In genomic region chr12:64679487-64679983, GRCh38 we compare ENCODE assay signal across 8 cellular contexts.
A peak's percentile ranks its signal among the peaks of the same experiment; 100 is the strongest.
DNase-seq lines count a peak whose midpoint lies in the region; ATAC-seq and TF ChIP-seq lines count a peak whose summit lies in the region.

No MANE protein-coding gene starts in this region.

- BruUV-seq in A673 (replicated peaks; lab: Mats Ljungman, UMichigan) = no TSS peak

- no peak for TF ChIP-seq EP300 in esophagus muscularis mucosa (IDR thresholded peaks at IDR 0.05)
- TF ChIP-seq EP300 in ovary (IDR thresholded peaks at IDR 0.05) = no peak

- WGBS in esophagus muscularis mucosa = 30% methylated on average over 8 of the region's 8 CpGs
- 39 to 55% (median 49%) methylated on average over 8 of the region's 8 CpGs for WGBS in ovary, 3 donors

- H3K27me3 ChIP-seq in A673 (replicated peaks; ENCODE audit: insufficient read depth, low read depth, low read length, poor library complexity) (no peaks in the 10 kb centered on the region), esophagus muscularis mucosa (no peaks in the 10 kb centered on the region), ovary (no peaks in the 10 kb centered on the region)

- peak overlapping the region; percentile 84 for H3K27ac ChIP-seq in A673 (ENCODE audit: low read depth, low read length, poor library complexity, severe bottlenecking)
- peak overlapping the region; percentile 82 to 85 (median 83) for H3K27ac ChIP-seq in esophagus muscularis mucosa (replicated peaks in 1 of 4)
- peak overlapping the region; percentile 36 to 76 for H3K27ac ChIP-seq in ovary

- TF ChIP-seq CTCF in A673 (conservative IDR thresholded peaks at IDR 0.05; ENCODE audit: low read depth, low read length) (no peak), esophagus muscularis mucosa (IDR thresholded peaks at IDR 0.05) (no peak), ovary (IDR thresholded peaks at IDR 0.05) (no peak)

- ATAC-seq in GM21786 (IDR thresholded peaks at IDR 0.05; ENCODE audit: unreplicated experiment) (peak; percentile 42), GM21528 (IDR thresholded peaks at IDR 0.05; ENCODE audit: low FRiP score, unreplicated experiment) (no peak)

- H3K9me3 ChIP-seq in A673 (ENCODE audit: low read depth, low read length, poor library complexity, severe bottlenecking) = no peaks in the 10 kb centered on the region
- no peaks in the 10 kb centered on the region for H3K9me3 ChIP-seq in esophagus muscularis mucosa
- H3K9me3 ChIP-seq in ovary = no peaks in the 10 kb centered on the region

- POLR2A ChIA-PET in A673 (lab: Charles Lee; ENCODE audit: low non-redundant PET) = no interaction called here

- peak overlapping the region; percentile 32 for H3K4me3 ChIP-seq in A673 (ENCODE audit: low read depth, low read length, poor library complexity, severe bottlenecking)
- H3K4me3 ChIP-seq in esophagus muscularis mucosa = peak overlapping the region; percentile 22 to 43 (median 34)
- peak overlapping the region; percentile 2 for H3K4me3 ChIP-seq in ovary

- H3K4me1 ChIP-seq in A673 (ENCODE audit: insufficient read depth, low read length, poor library complexity, severe bottlenecking) = peaks cover 64% of the 10 kb centered on the region
- H3K4me1 ChIP-seq in esophagus muscularis mucosa = peaks cover 82 to 99% (median 97%) of the 10 kb centered on the region in 4 donors
- peaks cover 15% of the 10 kb centered on the region for H3K4me1 ChIP-seq in ovary (ENCODE audit: insufficient read depth)

- H3K36me3 ChIP-seq in A673 (ENCODE audit: insufficient read depth, low read length, poor library complexity, severe bottlenecking) = no peaks in the 10 kb centered on the region
- no peaks in the 10 kb centered on the region for H3K36me3 ChIP-seq in esophagus muscularis mucosa
- H3K36me3 ChIP-seq in ovary = no peaks in the 10 kb centered on the region

- in situ Hi-C loops in KBM-7 (cut with MboI; ENCODE audit: low pct_unique_long_range_greater_than_20kb, low sequenced_read_pairs) = no loop called here

- intact Hi-C loops in A673 (cut with micrococcal nuclease; ENCODE audit: unreplicated experiment) (no loop called here), esophagus muscularis mucosa (cut with DNase I) (no loop called here), ovary (cut with DNase I) (loop anchor here in 1 of 4 donors (10.0 kb wide), 1 partner anchor 65 kb away; the partner anchor contains the start of gene RASSF3)

- CTCF ChIA-PET in A673 (lab: Charles Lee) = no interaction called here

- DNase-seq in A673 (ENCODE audit: low spot score) (peak; percentile 89), NCI-H226 (peak; percentile 89), activated T-cell treated with anti-CD3 and anti-CD28 coated beads for 48 hours (ENCODE audit: low read depth) (peak; percentile 37), esophagus muscularis mucosa (ENCODE audit: extremely low spot score) (no peak), ovary (peak; percentile 41 to 70 (median 59)), KBM-7 (no peak)

- TF ChIP-seq POLR2A in esophagus muscularis mucosa (IDR thresholded peaks at IDR 0.05; ENCODE audit: low read depth) (no peak), ovary (IDR thresholded peaks at IDR 0.05) (no peak)

Comparison
In these comparisons a context has a peak if more than half of its experiments do, and no peak if none do; other contexts are left out.
1. DNase-seq: peak in A673 (single experiment), NCI-H226 (single experiment), activated T-cell treated with anti-CD3 and anti-CD28 coated beads for 48 hours (single experiment) and ovary (5 of 5); none in esophagus muscularis mucosa (single experiment) and KBM-7 (single experiment).
2. Peak in every context shown above with its lines, with median percentiles within 50 percentile points of each other: H3K27ac ChIP-seq and H3K4me3 ChIP-seq.